ENCODE assay signal across 8 cellular contexts in genomic region chr12:93677195-93678064, GRCh38. TPM values are rescaled to one million over a fixed set of nuclear protein-coding genes. Genes with fewer than 3 reads are reported as not detected.
A peak's percentile ranks its signal among the peaks of the same experiment; 100 is the strongest.
DNase-seq lines count a peak whose midpoint lies in the region; ATAC-seq, FAIRE-seq and TF ChIP-seq lines count a peak whose summit lies in the region.

Gene CRADD, plus strand, starts transcription at chr12:93677375.

- H4K20me1 ChIP-seq in hepatocyte (ENCODE audit: insufficient read depth, poor library complexity, severe bottlenecking): no peaks in the 10 kb centered on the region

- no peaks in the 10 kb centered on the region for H3K9me2 ChIP-seq in hepatocyte (replicated peaks; ENCODE audit: insufficient read depth)

- H3K27me3 ChIP-seq in hepatocyte: no peaks in the 10 kb centered on the region

- peak within 1 kb of the TSS; percentile 62 for H3K4me3 ChIP-seq in hepatocyte

- H3K79me2 ChIP-seq in hepatocyte: peaks cover 15% of the 10 kb centered on the region

- under 1% methylated on average over 41 of the region's 41 CpGs for WGBS in hepatocyte (ENCODE audit: low lambda C conversion rate, missing lambda C conversion rate)

- peak within 1 kb of the TSS; percentile 88 for H3K4me2 ChIP-seq in hepatocyte

- DNase-seq in GM18507 (ENCODE audit: extremely low spot score, insufficient read length, low read depth): peak; percentile 67
- DNase-seq in NCI-H2029 treated with DMSO at 0.1 percent for 48 hours (lab: John Stamatoyannopoulos, UW): peak; percentile 94
- peak; percentile 100 for DNase-seq in T1000 (lab: John Stamatoyannopoulos, UW)
- DNase-seq in astrocyte of the hippocampus (ENCODE audit: low read depth, low spot score): peak; percentile 98
- DNase-seq in hepatocyte (ENCODE audit: low spot score): peak; percentile 94
- DNase-seq in renal cortical epithelial cell (ENCODE audit: low read depth): peak; percentile 98
- no peak for DNase-seq in cortex of kidney (lab: John Stamatoyannopoulos, UW)

- H3K9me3 ChIP-seq in hepatocyte (ENCODE audit: low read depth): no peaks in the 10 kb centered on the region

- peak within 1 kb of the TSS; percentile 99 for H3K27ac ChIP-seq in hepatocyte

- no peak for TF ChIP-seq CTCF in hepatocyte (IDR thresholded peaks at IDR 0.05; ENCODE audit: poor library complexity)

- H3K36me3 ChIP-seq in hepatocyte (replicated peaks; ENCODE audit: insufficient read depth, low read depth): no peaks in the 10 kb centered on the region

- peak; percentile 95 for FAIRE-seq in GM18507 (lab: Jason Lieb, UNC)

- peak within 1 kb of the TSS; percentile 85 for H2AFZ ChIP-seq in hepatocyte

- peaks cover 12% of the 10 kb centered on the region for H3K4me1 ChIP-seq in hepatocyte (ENCODE audit: insufficient read depth)

- peak; percentile 93 for ATAC-seq in HG02981 (IDR thresholded peaks at IDR 0.05; ENCODE audit: unreplicated experiment)

RNA-seq across cellular contexts. Expression of gene CRADD, which starts in this region (rescaled TPM):
- 27.3 and 30.6 TPM in 2 replicates for total RNA-seq in hepatocyte
- polyA plus RNA-seq in hepatocyte: 19.5 and 20.9 TPM in 2 replicates
- 12.7 and 14.7 TPM in 2 replicates for total RNA-seq in renal cortical epithelial cell
